ENCODE assay signal across 28 cellular contexts in the genomic region with DNA sequence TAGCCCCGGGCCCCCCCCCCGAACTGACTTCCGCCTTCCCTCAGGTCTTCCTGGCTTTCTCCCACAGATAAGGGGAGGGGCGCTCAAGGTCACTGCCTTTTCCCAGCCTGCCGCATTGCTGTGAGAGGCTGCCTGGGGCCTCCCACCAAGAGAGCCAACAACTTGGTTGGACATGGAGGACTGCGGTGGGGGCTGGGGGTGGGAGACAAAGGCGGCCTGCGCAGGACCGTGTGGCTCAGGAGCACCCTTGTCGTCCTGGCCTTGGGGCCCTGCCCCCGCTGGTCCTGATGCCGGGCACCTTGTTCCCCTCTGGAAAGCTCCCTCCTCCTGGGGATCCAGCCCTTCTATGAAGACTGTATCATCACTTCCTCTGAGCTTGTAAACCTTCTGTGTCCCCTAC.
"Had no signal": no experiment of that assay in that cellular context is flagged by ENCODE, and none has a peak within 500 bp of the region (broad histone marks: within the 10 kb centered on the region; RNA-seq: fewer than 3 reads in every experiment).

No MANE protein-coding gene starts in this region.

- H3K4me3 ChIP-seq: coronary artery, esophagus squamous epithelium, heart right ventricle, lower lobe of right lung, smooth muscle cell, suprapubic skin, transverse colon, upper lobe of right lung, uterus had no signal

- H3K27me3 ChIP-seq: transverse colon, uterus had no signal

- H3K9me3 ChIP-seq: esophagus squamous epithelium, heart right ventricle, lower lobe of right lung, suprapubic skin, transverse colon, upper lobe of right lung, uterus had no signal

- H3K36me3 ChIP-seq: esophagus squamous epithelium, heart right ventricle, lower lobe of right lung, suprapubic skin, transverse colon, upper lobe of right lung, uterus had no signal

- ATAC-seq: heart right ventricle; left colon; left ventricle myocardium superior; lower lobe of right lung; natural killer cell; sciatic nerve; stimulated activated naive CD8-positive, alpha-beta T cell treated with anti-CD3 and anti-CD28 coated beads, Interleukin-15, amount 100 ng/mL, for 72 hours; upper lobe of right lung had no signal

- H3K4me1 ChIP-seq: lower lobe of right lung, parathyroid adenoma, suprapubic skin, transverse colon, upper lobe of right lung, uterus had no signal

- H3K4me1 Mint-ChIP-seq: natural killer cell; stimulated activated naive CD8-positive, alpha-beta T cell treated with anti-CD3 and anti-CD28 coated beads, Interleukin-15, amount 100 ng/mL, for 72 hours had no signal

- H3K27ac ChIP-seq: coronary artery, esophagus squamous epithelium, heart right ventricle, lower lobe of right lung, parathyroid adenoma, suprapubic skin, transverse colon, upper lobe of right lung, uterus had no signal

- H2AFZ ChIP-seq: parathyroid adenoma had no signal

- H3K36me3 Mint-ChIP-seq: natural killer cell had no signal

- H3K4me2 ChIP-seq: smooth muscle cell had no signal

- H3K27ac Mint-ChIP-seq: natural killer cell; progenitor cell of endocrine pancreas; stimulated activated naive CD8-positive, alpha-beta T cell treated with anti-CD3 and anti-CD28 coated beads, Interleukin-15, amount 100 ng/mL, for 72 hours had no signal

- H3K9ac ChIP-seq: parathyroid adenoma had no signal

- H3K4me3 Mint-ChIP-seq: natural killer cell; stimulated activated naive CD8-positive, alpha-beta T cell treated with anti-CD3 and anti-CD28 coated beads, Interleukin-15, amount 100 ng/mL, for 72 hours had no signal

- H3K79me2 ChIP-seq: parathyroid adenoma had no signal

- H3K9me3 Mint-ChIP-seq: natural killer cell; stimulated activated naive CD8-positive, alpha-beta T cell treated with anti-CD3 and anti-CD28 coated beads, Interleukin-15, amount 100 ng/mL, for 72 hours had no signal

- DNase-seq: effector memory CD4-positive, alpha-beta T cell; erythroblast; esophagus squamous epithelium; foreskin melanocyte; glutamatergic neuron; heart right ventricle; hippocampal formation; islet precursor cell; kidney glomerular epithelial cell; left colon; left ventricle myocardium superior; lower lobe of right lung; natural killer cell; stimulated activated CD4-positive, alpha-beta T cell treated with anti-CD3 and anti-CD28 coated beads, Interleukin-12 subunit alpha, Interleukin-12 subunit beta, amount 100 ng/mL, for 4 hours; stimulated activated CD4-positive, alpha-beta T cell treated with anti-CD3 and anti-CD28 coated beads, Interleukin-1b, Interleukin-23, amount 100 ng/mL, for 48 hours; stimulated activated CD4-positive, alpha-beta T cell treated with anti-CD3 and anti-CD28 coated beads, Interleukin-4, amount 100 ng/mL, for 1 hour; stimulated activated CD8-positive, alpha-beta memory T cell treated with anti-CD3 and anti-CD28 coated beads, Interleukin-4, amount 100 ng/mL, for 48 hours; stimulated activated naive CD4-positive, alpha-beta T cell; stimulated activated naive CD8-positive, alpha-beta T cell treated with anti-CD3 and anti-CD28 coated beads, Interleukin-15, amount 100 ng/mL, for 72 hours; transverse colon; upper lobe of right lung; uterus had no signal
